20 cellular contexts compared by ENCODE assay signal in genomic region chr12:15963271-15963670, GRCh38. TPM values are rescaled to one million over a fixed set of nuclear protein-coding genes. Genes with fewer than 3 reads are reported as not detected.
DNase-seq lines count a peak whose midpoint lies in the region; ATAC-seq, FAIRE-seq and TF ChIP-seq lines count a peak whose summit lies in the region.
"Had no signal": no experiment of that assay in that cellular context is flagged by ENCODE, and none has a peak within 500 bp of the region (broad histone marks: within the 10 kb centered on the region; RNA-seq: fewer than 3 reads in every experiment).

No MANE protein-coding gene starts in this region.

- intact Hi-C loops in esophagus muscularis mucosa (cut with DNase I) = no loop called here

- H3K9me3 Mint-ChIP-seq in astrocyte (ENCODE audit: unreplicated experiment) = no peaks in the 10 kb centered on the region
- H3K9me3 Mint-ChIP-seq: activated CD4-positive, alpha-beta T cell treated with anti-CD3 and anti-CD28 coated beads, Interleukin-2, amount 10 ng/mL, durations not matched to agents 24 days and 14 days had no signal

- no peak overlapping the region for H3K4me3 Mint-ChIP-seq in astrocyte (ENCODE audit: unreplicated experiment)
- H3K4me3 Mint-ChIP-seq: activated CD4-positive, alpha-beta T cell treated with anti-CD3 and anti-CD28 coated beads, Interleukin-2, amount 10 ng/mL, durations not matched to agents 24 days and 14 days had no signal

- H3K4me2 ChIP-seq in astrocyte (ENCODE audit: low read length) = peak overlapping the region; percentile 59
- no peak overlapping the region for H3K4me2 ChIP-seq in smooth muscle cell
- H3K4me2 ChIP-seq: BLaER1, KMS-11 had no signal

- no peak for FAIRE-seq in astrocyte (lab: Jason Lieb, UNC)
- FAIRE-seq: GM12891 had no signal

- no peaks in the 10 kb centered on the region for H3K27me3 Mint-ChIP-seq in astrocyte (ENCODE audit: low read depth, unreplicated experiment)
- H3K27me3 Mint-ChIP-seq: activated CD4-positive, alpha-beta T cell treated with anti-CD3 and anti-CD28 coated beads, Interleukin-2, amount 10 ng/mL, durations not matched to agents 24 days and 14 days had no signal

- peaks cover 21% of the 10 kb centered on the region for H3K4me1 Mint-ChIP-seq in astrocyte (ENCODE audit: low read depth, unreplicated experiment)

- H3K79me2 ChIP-seq in astrocyte (ENCODE audit: insufficient read depth, low read length) (no peaks in the 10 kb centered on the region), smooth muscle cell (ENCODE audit: low read depth) (no peaks in the 10 kb centered on the region)

- TF ChIP-seq POLR2A in esophagus muscularis mucosa (IDR thresholded peaks at IDR 0.05; ENCODE audit: low read depth) = no peak

- H3K9ac ChIP-seq in astrocyte (ENCODE audit: low read length) = no peak overlapping the region
- peak overlapping the region; percentile 62 for H3K9ac ChIP-seq in smooth muscle cell (ENCODE audit: low read depth)
- H3K9ac ChIP-seq: BLaER1, KMS-11 had no signal

- no peaks in the 10 kb centered on the region for H4K20me1 ChIP-seq in astrocyte (ENCODE audit: insufficient read depth, low read length)
- no peaks in the 10 kb centered on the region for H4K20me1 ChIP-seq in smooth muscle cell (ENCODE audit: low read depth)
- H4K20me1 ChIP-seq: BLaER1 had no signal

- peaks cover 16% of the 10 kb centered on the region for H3K4me1 ChIP-seq in astrocyte (ENCODE audit: insufficient read depth, low read length)
- no peaks in the 10 kb centered on the region for H3K4me1 ChIP-seq in smooth muscle cell (ENCODE audit: low read depth)
- peaks cover 0 to 7% (median 0%) of the 10 kb centered on the region in 4 donors for H3K4me1 ChIP-seq in esophagus muscularis mucosa
- H3K4me1 ChIP-seq: BLaER1, prostate gland, spleen had no signal

- H3K27me3 ChIP-seq in astrocyte (ENCODE audit: insufficient read depth, low read length) = no peaks in the 10 kb centered on the region
- H3K27me3 ChIP-seq in smooth muscle cell (ENCODE audit: low read depth) = no peaks in the 10 kb centered on the region
- no peaks in the 10 kb centered on the region for H3K27me3 ChIP-seq in esophagus muscularis mucosa
- H3K27me3 ChIP-seq: BLaER1, spleen had no signal

- H3K27ac ChIP-seq in astrocyte (ENCODE audit: low read depth, low read length) (peak overlapping the region; percentile 61), smooth muscle cell (ENCODE audit: low read depth) (peak overlapping the region; percentile 94), esophagus muscularis mucosa (replicated peaks in 1 of 4) (no peak overlapping the region)
- H3K27ac ChIP-seq: BLaER1, KMS-11, prostate gland, spleen had no signal

- H3K4me3 ChIP-seq in astrocyte (ENCODE audit: insufficient read depth, low read depth, low read length) (no peak overlapping the region), fibroblast of the aortic adventitia (ENCODE audit: low read depth, low read length) (no peak overlapping the region), smooth muscle cell (no peak overlapping the region), esophagus muscularis mucosa (no peak overlapping the region)
- H3K4me3 ChIP-seq: BLaER1, prostate gland, spleen had no signal

- DNase-seq in HPDE6-E6E7 (ENCODE audit: extremely low spot score) = peak; percentile 15
- peak; percentile 75 for DNase-seq in astrocyte (ENCODE audit: low read depth)
- DNase-seq in fibroblast of the aortic adventitia (ENCODE audit: low read depth) = peak; percentile 57
- no peak for DNase-seq in smooth muscle cell (lab: John Stamatoyannopoulos, UW; ENCODE audit: unreplicated experiment)
- DNase-seq in SKM-1 treated with dmso at 0.1 percent for 144 hours (lab: John Stamatoyannopoulos, UW; ENCODE audit: unreplicated experiment) = no peak
- DNase-seq in activated CD4-positive, CD25-positive, alpha-beta regulatory T cell treated with anti-CD3 and anti-CD28 coated beads, Interleukin-2, amount 50 U/mL, for 72 hours = no peak
- DNase-seq in esophagus muscularis mucosa (ENCODE audit: extremely low spot score) = no peak
- DNase-seq: activated CD4-positive, alpha-beta T cell treated with anti-CD3 and anti-CD28 coated beads, Interleukin-2, amount 10 ng/mL, durations not matched to agents 24 days and 14 days; central memory CD4-positive, alpha-beta T cell; hypothalamus; NCI-H1048; NCI-H2029 treated with DMSO at 0.1 percent for 48 hours; NCI-H446; spleen; stimulated activated CD4-positive, alpha-beta T cell treated with anti-CD3 and anti-CD28 coated beads, Interleukin-4, amount 100 ng/mL, for 4 hours had no signal

- no peaks in the 10 kb centered on the region for H3F3A ChIP-seq in smooth muscle cell (ENCODE audit: low read depth)

- no peak overlapping the region for H3K27ac Mint-ChIP-seq in astrocyte (ENCODE audit: unreplicated experiment)
- H3K27ac Mint-ChIP-seq: activated CD4-positive, alpha-beta T cell treated with anti-CD3 and anti-CD28 coated beads, Interleukin-2, amount 10 ng/mL, durations not matched to agents 24 days and 14 days had no signal

- WGBS in smooth muscle cell (ENCODE audit: low lambda C conversion rate) = 71% methylated on average over 1 of the region's 1 CpG
- 83% methylated on average over 1 of the region's 1 CpG for WGBS in esophagus muscularis mucosa

- H2AFZ ChIP-seq in astrocyte (ENCODE audit: low read depth, low read length) = no peak overlapping the region
- no peak overlapping the region for H2AFZ ChIP-seq in smooth muscle cell (ENCODE audit: low read depth)

- no peak for ATAC-seq in GM19023 (IDR thresholded peaks at IDR 0.05; ENCODE audit: unreplicated experiment)

- H3K9me3 ChIP-seq in astrocyte (ENCODE audit: insufficient read depth, low read depth, low read length) (no peaks in the 10 kb centered on the region), smooth muscle cell (replicated peaks; ENCODE audit: low read depth) (no peaks in the 10 kb centered on the region), esophagus muscularis mucosa (no peaks in the 10 kb centered on the region)
- H3K9me3 ChIP-seq: BLaER1, prostate gland, spleen had no signal

- H3K36me3 ChIP-seq in astrocyte (ENCODE audit: insufficient read depth, low read length) (peaks cover 4% of the 10 kb centered on the region), smooth muscle cell (ENCODE audit: low read depth) (peaks cover 4% of the 10 kb centered on the region), esophagus muscularis mucosa (peaks cover 25 to 75% (median 54%) of the 10 kb centered on the region in 4 donors)

- no peak for TF ChIP-seq CTCF in astrocyte (IDR thresholded peaks at IDR 0.05; ENCODE audit: insufficient read depth, low read depth, low read length)
- no peak for TF ChIP-seq CTCF in fibroblast of the aortic adventitia (IDR thresholded peaks at IDR 0.05; ENCODE audit: insufficient read depth, low read length)
- no peak for TF ChIP-seq CTCF in smooth muscle cell (IDR thresholded peaks at IDR 0.05; ENCODE audit: borderline replicate concordance, insufficient read depth, poor library complexity, severe bottlenecking)
- TF ChIP-seq CTCF in esophagus muscularis mucosa (IDR thresholded peaks at IDR 0.05) = no peak

- no peak for TF ChIP-seq EP300 in esophagus muscularis mucosa (IDR thresholded peaks at IDR 0.05)

- H3K36me3 Mint-ChIP-seq in astrocyte (ENCODE audit: low read depth, unreplicated experiment) = peaks cover 19% of the 10 kb centered on the region

RNA-seq across cellular contexts. Expression of gene DERA, which starts 52.1 kb away (rescaled TPM):
- 30.0 and 40.1 TPM in 2 replicates for total RNA-seq in astrocyte
- 59.6 and 72.2 TPM in 2 replicates for total RNA-seq in fibroblast of the aortic adventitia (ENCODE audit: low replicate concordance)
- total RNA-seq in smooth muscle cell = 22.4 and 35.1 TPM in 2 replicates
- polyA plus RNA-seq in smooth muscle cell = 23.3 and 29.4 TPM in 2 replicates
- total RNA-seq in esophagus muscularis mucosa = 10 to 100 TPM; 30.6 to 47.3 (median 34.3) TPM

Comparison
In these comparisons a context has a peak if more than half of its experiments do, and no peak if none do; other contexts are left out.
1. DNase-seq: peak in HPDE6-E6E7 (single experiment), astrocyte (single experiment) and fibroblast of the aortic adventitia (single experiment); none in smooth muscle cell (single experiment), SKM-1 treated with dmso at 0.1 percent for 144 hours (single experiment), activated CD4-positive, CD25-positive, alpha-beta regulatory T cell treated with anti-CD3 and anti-CD28 coated beads, Interleukin-2, amount 50 U/mL, for 72 hours (single experiment) and esophagus muscularis mucosa (single experiment).
2. H3K27ac ChIP-seq: peak in astrocyte (single experiment) and smooth muscle cell (single experiment); none in esophagus muscularis mucosa (0 of 4).